Comparison of ENCODE assay signal across 1 cellular context in the genomic region with DNA sequence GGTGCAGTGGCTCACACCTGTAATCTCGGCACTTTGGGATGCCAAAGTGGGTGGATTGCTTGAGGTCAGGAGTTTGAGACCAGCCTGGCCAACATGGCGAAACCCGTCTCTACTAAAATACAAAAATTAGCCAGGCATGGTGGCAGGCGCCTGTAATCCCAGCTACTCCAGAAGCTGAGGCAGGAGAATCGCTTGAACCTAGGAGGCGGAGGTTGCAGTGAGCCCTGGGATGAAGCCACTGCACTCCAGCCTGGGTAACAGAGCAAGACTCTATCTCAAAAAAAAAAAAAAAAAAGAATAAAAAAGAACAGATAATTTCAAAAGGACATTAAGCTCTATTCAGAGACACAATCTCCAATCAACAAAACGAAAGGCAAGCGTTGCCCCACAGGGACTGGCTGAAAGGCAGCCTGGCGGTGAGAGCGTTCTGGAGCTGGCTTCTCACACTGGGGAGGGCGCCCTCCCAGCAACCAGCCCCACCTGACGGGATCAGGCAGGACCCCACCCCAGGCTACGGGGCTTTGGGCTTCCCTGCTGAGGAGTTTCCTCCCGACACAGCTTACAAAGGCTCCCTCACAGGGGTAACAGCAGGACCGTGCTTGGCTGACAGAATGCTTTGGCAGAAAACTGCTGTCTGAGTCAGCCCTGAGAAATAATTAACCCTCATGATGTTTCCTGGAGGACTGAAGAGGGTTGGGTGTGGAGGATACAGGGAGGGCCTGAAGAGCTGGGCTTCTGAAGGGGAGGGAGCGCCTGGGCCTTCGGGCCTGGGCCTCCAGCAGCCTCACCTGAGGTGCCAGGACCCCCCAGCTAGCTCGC.
A peak's percentile ranks its signal among the peaks of the same experiment; 100 is the strongest.
TF ChIP-seq lines count a peak whose summit lies in the region.

No MANE protein-coding gene starts in this region.

TF ChIP-seq in HCT116, 20 proteins besides CTCF, POLR2A, EP300 and RAD21 (continued from another document):
- peak; percentile 64 for TF ChIP-seq FOSL1 (IDR thresholded peaks at IDR 0.05; ENCODE audit: low read depth)
- TF ChIP-seq CBX3 (IDR thresholded peaks at IDR 0.05; ENCODE audit: low read depth) = no peak
- TF ChIP-seq POLR2AphosphoS5 (IDR thresholded peaks at IDR 0.05; ENCODE audit: low read depth, low read length) = peak; percentile 52; the same call in 1 of the 2 replicates
- peak; percentile 47; the same call in 1 of the 2 replicates for TF ChIP-seq JUND (IDR thresholded peaks at IDR 0.05)
- TF ChIP-seq, protein P1, sequence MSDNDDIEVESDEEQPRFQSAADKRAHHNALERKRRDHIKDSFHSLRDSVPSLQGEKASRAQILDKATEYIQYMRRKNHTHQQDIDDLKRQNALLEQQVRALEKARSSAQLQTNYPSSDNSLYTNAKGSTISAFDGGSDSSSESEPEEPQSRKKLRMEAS (IDR thresholded peaks at IDR 0.05) = peak; percentile 39; the same call in 1 of the 2 replicates
